In the genomic region with DNA sequence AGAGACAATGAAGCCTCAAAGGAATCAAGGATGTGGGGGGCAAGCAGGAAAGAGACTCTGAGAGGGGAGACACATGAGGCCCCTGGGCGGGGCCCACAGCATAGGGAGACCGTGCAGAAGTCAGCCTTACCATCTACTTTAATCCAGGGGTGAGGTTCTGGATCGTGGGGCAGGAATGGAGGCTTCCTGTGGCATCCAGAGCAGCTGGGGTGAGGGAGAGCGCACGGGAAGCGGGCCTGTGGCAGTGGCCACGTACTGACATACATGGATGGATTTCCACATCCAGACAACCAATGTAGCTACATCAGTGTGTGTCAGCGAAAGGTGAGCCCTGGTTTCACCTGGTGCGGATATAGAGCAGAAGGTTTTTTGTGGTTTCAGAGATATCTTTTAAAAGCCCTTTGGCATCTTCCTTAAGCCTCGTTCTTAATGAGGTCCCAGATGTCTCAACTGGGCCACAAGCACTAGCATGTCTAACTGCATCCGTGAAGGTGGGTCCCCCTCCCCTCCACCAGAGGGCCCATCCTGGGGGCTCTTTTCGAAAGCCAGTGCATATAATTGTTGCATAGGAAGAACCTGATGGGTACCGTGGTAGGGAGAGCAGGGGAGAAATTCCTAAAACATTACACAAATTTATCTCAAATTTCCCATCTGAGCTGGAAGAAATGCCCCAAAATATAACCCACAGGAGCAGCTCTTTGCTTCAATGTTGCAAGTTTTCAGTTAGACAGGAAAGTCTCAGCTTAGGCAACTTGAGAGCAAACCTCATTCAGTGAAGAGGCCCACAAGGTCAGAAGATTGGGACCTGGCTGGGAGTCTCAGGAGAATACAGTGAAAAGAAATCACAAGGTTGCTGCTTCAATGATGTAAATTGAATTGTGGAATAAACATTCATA, we compare ENCODE assay signal across 17 cellular contexts.
DNase-seq lines count a peak whose midpoint lies in the region; ATAC-seq and TF ChIP-seq lines count a peak whose summit lies in the region.
"Had no signal": no experiment of that assay in that cellular context is flagged by ENCODE, and none has a peak within 500 bp of the region (broad histone marks: within the 10 kb centered on the region; RNA-seq: fewer than 3 reads in every experiment).

No MANE protein-coding gene starts in this region.

- no peak for TF ChIP-seq POLR2A in thyroid gland (IDR thresholded peaks at IDR 0.05)

- intact Hi-C loops in thyroid gland (cut with DNase I): no loop called here
- intact Hi-C loops in left colon (cut with DNase I, micrococcal nuclease): no loop called here

- H3K27me3 ChIP-seq in H7 (ENCODE audit: control insufficient read depth, insufficient read depth, low read length) (0 out of 2 replicates have a peak, but pooled peaks cover 1% of the 10 kb centered on the region), thyroid gland (no peaks in the 10 kb centered on the region)
- H3K27me3 ChIP-seq: colonic mucosa had no signal

- WGBS in thyroid gland, 2 donors: 76 to 78% methylated on average over 13 of the region's 13 CpGs

- H3K4me1 ChIP-seq in thyroid gland: peaks cover 15 to 34% of the 10 kb centered on the region in 2 donors
- H3K4me1 ChIP-seq: colonic mucosa had no signal

- H3K4me3 ChIP-seq in H7 (ENCODE audit: insufficient read depth, low read depth, low read length): no peak overlapping the region
- no peak overlapping the region for H3K4me3 ChIP-seq in thyroid gland (replicated peaks in 1 of 3)
- H3K4me3 ChIP-seq: colonic mucosa had no signal

- no peak for TF ChIP-seq CTCF in thyroid gland (IDR thresholded peaks at IDR 0.05)

- peak; percentile 44 for ATAC-seq in HG03432 (IDR thresholded peaks at IDR 0.05; ENCODE audit: unreplicated experiment)
- no peak for ATAC-seq in left colon
- ATAC-seq: activated CD8-positive, alpha-beta T cell treated with anti-CD3 and anti-CD28 coated beads for 36 hours had no signal

- H3K9me3 ChIP-seq in thyroid gland: no peaks in the 10 kb centered on the region
- H3K9me3 ChIP-seq: colonic mucosa had no signal

- DNase-seq in DMS 273 (lab: John Stamatoyannopoulos, UW; ENCODE audit: unreplicated experiment): peak; percentile 8
- DNase-seq in DMS 273 treated with DMSO at 0.1 percent for 48 hours (lab: John Stamatoyannopoulos, UW): no peak
- peak; percentile 49 for DNase-seq in H7
- DNase-seq in thyroid gland: no peak
- no peak for DNase-seq in T-helper 2 cell
- no peak for DNase-seq in NCI-H2107 treated with DMSO at 0.1 percent for 48 hours (lab: John Stamatoyannopoulos, UW; ENCODE audit: unreplicated experiment)
- no peak for DNase-seq in left colon
- DNase-seq: activated CD8-positive, alpha-beta T cell treated with anti-CD3 and anti-CD28 coated beads for 36 hours; activated naive CD4-positive, alpha-beta T cell treated with anti-CD3 and anti-CD28 coated beads, Interleukin-2, amount 10 ng/mL, durations not matched to agents 7 days and 5 days; colonic mucosa; DMS53; left cardiac atrium; NCI-H1092 treated with DMSO at 0.1 percent for 48 hours; nucleus accumbens; T-helper 1 cell had no signal

- H3K36me3 ChIP-seq in H7 (replicated peaks; ENCODE audit: control insufficient read depth, insufficient read depth, low read length) (no peaks in the 10 kb centered on the region), thyroid gland (no peaks in the 10 kb centered on the region)
- H3K36me3 ChIP-seq: colonic mucosa had no signal

- H3K27ac ChIP-seq in thyroid gland: peak overlapping the region; percentile 37 to 49 (median 47)
- H3K27ac ChIP-seq: 22Rv1, colonic mucosa had no signal

Comparison
In these comparisons a context has a peak if more than half of its experiments do, and no peak if none do; other contexts are left out.
1. DNase-seq: peak in DMS 273 (single experiment) and H7 (single experiment); none in DMS 273 treated with DMSO at 0.1 percent for 48 hours (single experiment), thyroid gland (0 of 2), T-helper 2 cell (0 of 5), NCI-H2107 treated with DMSO at 0.1 percent for 48 hours (single experiment) and left colon (0 of 2).